ENCODE assay signal across 12 cellular contexts in genomic region chr3:196120291-196120951, GRCh38. TPM values are rescaled to one million over a fixed set of nuclear protein-coding genes. Genes with fewer than 3 reads are reported as not detected.
DNase-seq lines count a peak whose midpoint lies in the region; ATAC-seq and TF ChIP-seq lines count a peak whose summit lies in the region.
"Had no signal": no experiment of that assay in that cellular context is flagged by ENCODE, and none has a peak within 500 bp of the region (broad histone marks: within the 10 kb centered on the region; RNA-seq: fewer than 3 reads in every experiment).

No MANE protein-coding gene starts in this region.

- H3F3A ChIP-seq in PC-3 (ENCODE audit: low read length, unreplicated experiment) = no peaks in the 10 kb centered on the region

- H3K27ac ChIP-seq in CD4-positive, CD25-positive, alpha-beta regulatory T cell (ENCODE audit: insufficient read depth, low read length, poor library complexity, severe bottlenecking) = peak overlapping the region; percentile 41
- H3K27ac ChIP-seq in PC-3 (ENCODE audit: low read length) = no peak overlapping the region
- H3K27ac ChIP-seq: RWPE1 had no signal

- no peaks in the 10 kb centered on the region for H3K9me2 ChIP-seq in PC-3 (replicated peaks; ENCODE audit: low read length)

- in situ Hi-C loops in G401 (cut with HindIII; ENCODE audit: low sequenced_read_pairs) = loop anchor here (5.0 kb wide), 2 partner anchors 48 to 57 kb away; no protein-coding TSS in a partner anchor

- no peaks in the 10 kb centered on the region for H3K27me3 Mint-ChIP-seq in CD4-positive, CD25-positive, alpha-beta regulatory T cell
- H3K27me3 Mint-ChIP-seq in activated T-helper 17 cell treated with anti-CD3 and anti-CD28 coated beads, Interleukin-2, amount 50 U/mL, for 72 hours = no peaks in the 10 kb centered on the region
- no peaks in the 10 kb centered on the region for H3K27me3 Mint-ChIP-seq in naive B cell

- intact Hi-C loops in PC-3 (cut with micrococcal nuclease) = no loop called here

- H3K9me3 ChIP-seq in CD4-positive, CD25-positive, alpha-beta regulatory T cell (ENCODE audit: control insufficient read depth in 2 of 2, low read length in 2 of 2) = no peaks in the 10 kb centered on the region
- no peaks in the 10 kb centered on the region for H3K9me3 ChIP-seq in PC-3 (ENCODE audit: low read length)

- no TSS peak for BruUV-seq in PC-3 (replicated peaks; lab: Mats Ljungman, UMichigan)

- peak in 1 of 3 donors; percentile 78 for DNase-seq in CD4-positive, CD25-positive, alpha-beta regulatory T cell
- peak; percentile 99 for DNase-seq in Kasumi-1 (lab: John Stamatoyannopoulos, UW)
- no peak for DNase-seq in naive B cell
- DNase-seq in NCI-H446 (lab: John Stamatoyannopoulos, UW) = no peak
- no peak for DNase-seq in G401 (ENCODE audit: low spot score)
- no peak for DNase-seq in PC-3
- DNase-seq in NAMALWA (ENCODE audit: low spot score) = no peak
- DNase-seq: activated CD4-positive, alpha-beta T cell treated with anti-CD3 and anti-CD28 coated beads for 4 hours; endodermal cell; stimulated activated naive CD4-positive, alpha-beta T cell treated with Interleukin-2 at 50 U/mL for 16 hours had no signal

- TF ChIP-seq CTCF in PC-3 (conservative IDR thresholded peaks at IDR 0.05; ENCODE audit: low read depth, low read length) = no peak

- peak overlapping the region; percentile 7 to 55 (median 46) for H3K4me3 Mint-ChIP-seq in CD4-positive, CD25-positive, alpha-beta regulatory T cell
- no peak overlapping the region for H3K4me3 Mint-ChIP-seq in activated T-helper 17 cell treated with anti-CD3 and anti-CD28 coated beads, Interleukin-2, amount 50 U/mL, for 72 hours
- H3K4me3 Mint-ChIP-seq in naive B cell = peak overlapping the region in 6 of 8 donors; percentile 38 to 77 (median 64)
- H3K4me3 Mint-ChIP-seq: endodermal cell had no signal

- no peaks in the 10 kb centered on the region for H3K79me2 ChIP-seq in PC-3 (ENCODE audit: low read length)

- H3K9me3 Mint-ChIP-seq in CD4-positive, CD25-positive, alpha-beta regulatory T cell = no peaks in the 10 kb centered on the region
- H3K9me3 Mint-ChIP-seq in activated T-helper 17 cell treated with anti-CD3 and anti-CD28 coated beads, Interleukin-2, amount 50 U/mL, for 72 hours = no peaks in the 10 kb centered on the region
- no peaks in the 10 kb centered on the region for H3K9me3 Mint-ChIP-seq in naive B cell
- H3K9me3 Mint-ChIP-seq: endodermal cell had no signal

- no peaks in the 10 kb centered on the region for H3K27me3 ChIP-seq in CD4-positive, CD25-positive, alpha-beta regulatory T cell (ENCODE audit: control insufficient read depth, insufficient read depth, low read length)
- H3K27me3 ChIP-seq in PC-3 (ENCODE audit: low read length) = no peaks in the 10 kb centered on the region

- peaks cover 52% of the 10 kb centered on the region for H3K4me1 ChIP-seq in CD4-positive, CD25-positive, alpha-beta regulatory T cell (ENCODE audit: control insufficient read depth, insufficient read depth, low read length, poor library complexity, severe bottlenecking)
- H3K4me1 ChIP-seq in PC-3 (ENCODE audit: insufficient read depth, low read length) = no peaks in the 10 kb centered on the region

- H2AFZ ChIP-seq in PC-3 (ENCODE audit: low read length) = no peak overlapping the region

- H3K27ac Mint-ChIP-seq in CD4-positive, CD25-positive, alpha-beta regulatory T cell = peak overlapping the region; percentile 38 to 88 (median 73)
- no peak overlapping the region for H3K27ac Mint-ChIP-seq in activated T-helper 17 cell treated with anti-CD3 and anti-CD28 coated beads, Interleukin-2, amount 50 U/mL, for 72 hours
- H3K27ac Mint-ChIP-seq in naive B cell = peak overlapping the region in 3 of 6 donors; percentile 30 to 86 (median 63)
- H3K27ac Mint-ChIP-seq: endodermal cell had no signal

- peak; percentile 42 to 62 for ATAC-seq in CD4-positive, CD25-positive, alpha-beta regulatory T cell (ENCODE audit: low read depth in 2 of 2)
- peak; percentile 47 for ATAC-seq in activated T-helper 17 cell treated with anti-CD3 and anti-CD28 coated beads, Interleukin-2, amount 50 U/mL, for 72 hours (replicated peaks)
- ATAC-seq in naive B cell (ENCODE audit: low read depth in 2 of 2) (no peak), PC-3 (no peak)

- H3K4me1 Mint-ChIP-seq in CD4-positive, CD25-positive, alpha-beta regulatory T cell = peaks cover 10 to 46% (median 29%) of the 10 kb centered on the region in 4 donors
- no peaks in the 10 kb centered on the region for H3K4me1 Mint-ChIP-seq in activated T-helper 17 cell treated with anti-CD3 and anti-CD28 coated beads, Interleukin-2, amount 50 U/mL, for 72 hours
- H3K4me1 Mint-ChIP-seq in naive B cell = peaks cover 32 to 46% (median 35%) of the 10 kb centered on the region in 3 donors

- no peaks in the 10 kb centered on the region for H4K20me1 ChIP-seq in PC-3 (ENCODE audit: low read length)

- H3K36me3 ChIP-seq in CD4-positive, CD25-positive, alpha-beta regulatory T cell (ENCODE audit: control insufficient read depth, insufficient read depth, low read length) = no peaks in the 10 kb centered on the region
- no peaks in the 10 kb centered on the region for H3K36me3 ChIP-seq in PC-3 (ENCODE audit: low read depth, low read length)

- H3K9ac ChIP-seq in PC-3 (ENCODE audit: low read length) = no peak overlapping the region

- H3K36me3 Mint-ChIP-seq in CD4-positive, CD25-positive, alpha-beta regulatory T cell = no peaks in the 10 kb centered on the region
- H3K36me3 Mint-ChIP-seq in activated T-helper 17 cell treated with anti-CD3 and anti-CD28 coated beads, Interleukin-2, amount 50 U/mL, for 72 hours (ENCODE audit: low read depth) = no peaks in the 10 kb centered on the region
- no peaks in the 10 kb centered on the region for H3K36me3 Mint-ChIP-seq in naive B cell

- POLR2A ChIA-PET in PC-3 (lab: Charles Lee; ENCODE audit: unreplicated experiment) = no interaction called here

- CTCF ChIA-PET in PC-3 (lab: Charles Lee) = no interaction called here

- H3K4me2 ChIP-seq in PC-3 (ENCODE audit: low read length) = no peak overlapping the region

- peak overlapping the region; percentile 49 for H3K4me3 ChIP-seq in CD4-positive, CD25-positive, alpha-beta regulatory T cell (ENCODE audit: low read depth, low read length)
- no peak overlapping the region for H3K4me3 ChIP-seq in PC-3 (ENCODE audit: low read length)

RNA-seq across cellular contexts. Expression of gene TFRC, which starts 38.5 kb away (rescaled TPM):
- total RNA-seq in CD4-positive, CD25-positive, alpha-beta regulatory T cell = 356 TPM
- 10 to 100 TPM; 21.5 to 36.9 (median 28.7) TPM for polyA plus RNA-seq in CD4-positive, CD25-positive, alpha-beta regulatory T cell
- total RNA-seq in activated T-helper 17 cell treated with anti-CD3 and anti-CD28 coated beads, Interleukin-2, amount 50 U/mL, for 72 hours = 100 to 1,000 TPM; 376 to 800 TPM
- 10 to 100 TPM; 15.0 to 33.8 (median 25.4) TPM for polyA plus RNA-seq in naive B cell (ENCODE audit: low read depth in 6 of 6)
- 89.1 and 129 TPM in 2 replicates for total RNA-seq in G401 (2014; rRNA removed; shearing (Covaris generic))
- 272 and 287 TPM in 2 replicates for total RNA-seq in PC-3 (2014; rRNA removed)

Comparison
In these comparisons a context has a peak if more than half of its experiments do, and no peak if none do; other contexts are left out.
1. ATAC-seq: peak in CD4-positive, CD25-positive, alpha-beta regulatory T cell (2 of 2) and activated T-helper 17 cell treated with anti-CD3 and anti-CD28 coated beads, Interleukin-2, amount 50 U/mL, for 72 hours (single experiment); none in naive B cell (0 of 2) and PC-3 (single experiment).
2. DNase-seq: peak in Kasumi-1 (2 of 2); none in naive B cell (single experiment), NCI-H446 (0 of 2), G401 (single experiment), PC-3 (single experiment) and NAMALWA (single experiment).